ENCODE assay signal across 21 cellular contexts in genomic region chr4:124515591-124515990, GRCh38.
"Had no signal": no experiment of that assay in that cellular context is flagged by ENCODE, and none has a peak within 500 bp of the region (broad histone marks: within the 10 kb centered on the region; RNA-seq: fewer than 3 reads in every experiment).

No MANE protein-coding gene starts in this region.

- H3K4me1 Mint-ChIP-seq: activated B cell treated with CpG ODN at 0.5 μM for 24 hours; activated naive CD8-positive, alpha-beta T cell treated with anti-CD3 and anti-CD28 coated beads for 36 hours; central memory CD8-positive, alpha-beta T cell; naive B cell; stimulated activated naive B cell treated with anti-CD40 and anti-IgM and Interleukin-4, amounts not matched to agents 10 μg/mL and 1 μg/mL and 100 μg/mL, for 72 hours had no signal

- H3K27ac ChIP-seq: foreskin keratinocyte, neutrophil, thyroid gland, uterus had no signal

- H3K36me3 ChIP-seq: neutrophil, thyroid gland, uterus had no signal

- ATAC-seq: activated CD8-positive, alpha-beta T cell treated with anti-CD3 and anti-CD28 coated beads for 36 hours; activated T-cell treated with anti-CD3 and anti-CD28 coated beads, Interleukin-2, amount 50 U/mL, for 72 hours; foreskin keratinocyte; stimulated activated naive B cell treated with anti-CD40 and anti-IgM and Interleukin-4, amounts not matched to agents 10 μg/mL and 1 μg/mL and 100 μg/mL, for 72 hours had no signal

- H3K27ac Mint-ChIP-seq: activated B cell treated with CpG ODN at 0.5 μM for 24 hours; activated CD8-positive, alpha-beta T cell treated with anti-CD3 and anti-CD28 coated beads for 36 hours; activated naive CD8-positive, alpha-beta T cell treated with anti-CD3 and anti-CD28 coated beads for 36 hours; activated T-cell treated with anti-CD3 and anti-CD28 coated beads, Interleukin-2, amount 50 U/mL, for 72 hours; brain; stimulated activated naive B cell treated with anti-CD40 and anti-IgM and Interleukin-4, amounts not matched to agents 10 μg/mL and 1 μg/mL and 100 μg/mL, for 72 hours had no signal

- H3K9me3 Mint-ChIP-seq: activated B cell treated with CpG ODN at 0.5 μM for 24 hours; activated CD8-positive, alpha-beta T cell treated with anti-CD3 and anti-CD28 coated beads for 36 hours; activated naive CD8-positive, alpha-beta T cell treated with anti-CD3 and anti-CD28 coated beads for 36 hours; activated T-cell treated with anti-CD3 and anti-CD28 coated beads, Interleukin-2, amount 50 U/mL, for 72 hours; central memory CD8-positive, alpha-beta T cell; naive B cell; stimulated activated naive B cell treated with anti-CD40 and anti-IgM and Interleukin-4, amounts not matched to agents 10 μg/mL and 1 μg/mL and 100 μg/mL, for 72 hours had no signal

- H3K9me3 ChIP-seq: neutrophil, thyroid gland, uterus had no signal

- H3K27me3 ChIP-seq: foreskin keratinocyte, neutrophil, thyroid gland, uterus had no signal

- DNase-seq: activated B cell treated with CpG ODN at 0.5 μM for 24 hours; activated CD4-positive, alpha-beta T cell treated with anti-CD3 and anti-CD28 coated beads for 48 hours; activated CD8-positive, alpha-beta memory T cell treated with anti-CD3 and anti-CD28 coated beads, Interleukin-2, amount 50 U/mL, for 4 hours; activated CD8-positive, alpha-beta T cell treated with anti-CD3 and anti-CD28 coated beads for 36 hours; activated gamma-delta T cell treated with Interleukin-2 at 50 U/mL for 16 hours; activated naive CD8-positive, alpha-beta T cell treated with anti-CD3 and anti-CD28 coated beads for 36 hours; activated T-cell treated with anti-CD3 and anti-CD28 coated beads, Interleukin-2, amount 50 U/mL, for 72 hours; cortex of kidney; effector CD8-positive, alpha-beta T cell; foreskin keratinocyte; glutamatergic neuron; hypothalamus; naive B cell; stimulated activated CD4-positive, alpha-beta T cell treated with anti-CD3 and anti-CD28 coated beads, Interleukin-2, amount 100 ng/mL, for 48 hours; stimulated activated naive B cell treated with anti-CD40 and anti-IgM and Interleukin-4, amounts not matched to agents 10 μg/mL and 1 μg/mL and 100 μg/mL, for 72 hours; thyroid gland; uterus had no signal

- H3K4me1 ChIP-seq: foreskin keratinocyte, thyroid gland, uterus had no signal

- H3K4me3 ChIP-seq: thyroid gland, uterus had no signal

- H3K36me3 Mint-ChIP-seq: activated naive CD8-positive, alpha-beta T cell treated with anti-CD3 and anti-CD28 coated beads for 36 hours; brain; naive B cell; stimulated activated naive B cell treated with anti-CD40 and anti-IgM and Interleukin-4, amounts not matched to agents 10 μg/mL and 1 μg/mL and 100 μg/mL, for 72 hours had no signal

- FAIRE-seq: TTC549 had no signal

- H3K4me3 Mint-ChIP-seq: activated B cell treated with CpG ODN at 0.5 μM for 24 hours; activated CD8-positive, alpha-beta T cell treated with anti-CD3 and anti-CD28 coated beads for 36 hours; activated naive CD8-positive, alpha-beta T cell treated with anti-CD3 and anti-CD28 coated beads for 36 hours; activated T-cell treated with anti-CD3 and anti-CD28 coated beads, Interleukin-2, amount 50 U/mL, for 72 hours; brain; central memory CD8-positive, alpha-beta T cell; naive B cell; stimulated activated naive B cell treated with anti-CD40 and anti-IgM and Interleukin-4, amounts not matched to agents 10 μg/mL and 1 μg/mL and 100 μg/mL, for 72 hours had no signal
